In genomic region chr2:148020358-148021058, GRCh38 we compare ENCODE assay signal across 8 cellular contexts. TPM values are rescaled to one million over a fixed set of nuclear protein-coding genes. Genes with fewer than 3 reads are reported as not detected.
DNase-seq lines count a peak whose midpoint lies in the region; ATAC-seq and TF ChIP-seq lines count a peak whose summit lies in the region.

TSS of gene ORC4 (minus strand) at chr2:148020737. CDS start at chr2:147975958, 44,779 bp downstream.

- peak within 1 kb of the TSS; percentile 100 for H3K4me3 Mint-ChIP-seq in activated naive CD8-positive, alpha-beta T cell
- H3K4me3 Mint-ChIP-seq in glutamatergic neuron (ENCODE audit: unreplicated experiment), result peak within 1 kb of the TSS; percentile 100

- peak; percentile 99 for DNase-seq in GM12865 (ENCODE audit: low read depth)
- DNase-seq in NCI-H1105 (lab: John Stamatoyannopoulos, UW), result peak; percentile 99
- DNase-seq in SKM-1 treated with dmso at 0.1 percent for 144 hours (lab: John Stamatoyannopoulos, UW; ENCODE audit: unreplicated experiment), result peak; percentile 100
- DNase-seq in glutamatergic neuron, result peak; percentile 95
- peak; percentile 91 for DNase-seq in osteoblast (ENCODE audit: insufficient read length, low spot score, missing footprints)
- peak; percentile 99 for DNase-seq in thoracic aorta (ENCODE audit: low spot score)

- H3K4me1 Mint-ChIP-seq in activated naive CD8-positive, alpha-beta T cell (ENCODE audit: low read depth), result peaks cover 61% of the 10 kb centered on the region
- H3K4me1 Mint-ChIP-seq in glutamatergic neuron (ENCODE audit: low read depth, unreplicated experiment), result peaks cover 21% of the 10 kb centered on the region

- H3K79me2 ChIP-seq in osteoblast (ENCODE audit: insufficient read depth, low read length), result peaks cover 92% of the 10 kb centered on the region

- TF ChIP-seq CTCF in GM12865 (IDR thresholded peaks at IDR 0.05; ENCODE audit: insufficient read depth, low read depth, low read length, missing control alignments), result peak; percentile 21
- TF ChIP-seq CTCF in glutamatergic neuron (IDR thresholded peaks at IDR 0.05; ENCODE audit: partially characterized antibody, unreplicated experiment), result no peak
- TF ChIP-seq CTCF in osteoblast (IDR thresholded peaks at IDR 0.05; ENCODE audit: extremely low read depth, low read depth, low read length), result peak; percentile 42
- peak; percentile 19 for TF ChIP-seq CTCF in thoracic aorta (IDR thresholded peaks at IDR 0.05)

- H3K27ac ChIP-seq in osteoblast (ENCODE audit: low read depth, low read length), result peak within 1 kb of the TSS; percentile 87
- H3K27ac ChIP-seq in thoracic aorta, result peak within 1 kb of the TSS; percentile 92 to 95

- H2AFZ ChIP-seq in osteoblast (ENCODE audit: low read length), result peak within 1 kb of the TSS; percentile 99

- no peaks in the 10 kb centered on the region for H3K9me3 Mint-ChIP-seq in activated naive CD8-positive, alpha-beta T cell (ENCODE audit: low read depth)
- H3K9me3 Mint-ChIP-seq in glutamatergic neuron (ENCODE audit: unreplicated experiment), result peaks cover 10% of the 10 kb centered on the region

- H4K20me1 ChIP-seq in osteoblast (ENCODE audit: insufficient read depth, low read length), result peaks cover 17% of the 10 kb centered on the region

- peak within 1 kb of the TSS; percentile 93 for H3K4me3 ChIP-seq in GM12865 (ENCODE audit: low read depth, low read length)
- H3K4me3 ChIP-seq in osteoblast (ENCODE audit: insufficient read depth, low read length), result peak within 1 kb of the TSS; percentile 94
- H3K4me3 ChIP-seq in thoracic aorta, result peak within 1 kb of the TSS; percentile 100

- ATAC-seq in HG02642 (IDR thresholded peaks at IDR 0.05; ENCODE audit: poor library complexity, unreplicated experiment) (peak; percentile 85), thoracic aorta (ENCODE audit: insufficient number of reproducible peaks, low FRiP score, low read depth) (peak; percentile 99)

- peaks cover 20% of the 10 kb centered on the region for H3K4me1 ChIP-seq in osteoblast (ENCODE audit: insufficient read depth, low read length)
- H3K4me1 ChIP-seq in thoracic aorta (ENCODE audit: control insufficient read depth in 1 of 2, low read depth in 2 of 2), result peaks cover 29 to 32% of the 10 kb centered on the region in 2 donors

- no peaks in the 10 kb centered on the region for H3K9me3 ChIP-seq in osteoblast (ENCODE audit: low read depth, low read length)
- H3K9me3 ChIP-seq in thoracic aorta, result no peaks in the 10 kb centered on the region

- no peaks in the 10 kb centered on the region for H3K36me3 ChIP-seq in osteoblast (ENCODE audit: insufficient read depth, low read length)
- no peaks in the 10 kb centered on the region for H3K36me3 ChIP-seq in thoracic aorta

- H3K36me3 Mint-ChIP-seq in activated naive CD8-positive, alpha-beta T cell, result peaks cover 2% of the 10 kb centered on the region
- no peaks in the 10 kb centered on the region for H3K36me3 Mint-ChIP-seq in glutamatergic neuron (ENCODE audit: unreplicated experiment)

- H3K27ac Mint-ChIP-seq in activated naive CD8-positive, alpha-beta T cell, result peak within 1 kb of the TSS; percentile 95
- H3K27ac Mint-ChIP-seq in glutamatergic neuron (ENCODE audit: unreplicated experiment), result peak within 1 kb of the TSS; percentile 99

- no peaks in the 10 kb centered on the region for H3K27me3 ChIP-seq in osteoblast (ENCODE audit: insufficient read depth, low read length)
- H3K27me3 ChIP-seq in thoracic aorta (replicated peaks; ENCODE audit: insufficient read depth), result no peaks in the 10 kb centered on the region

- H3K27me3 Mint-ChIP-seq in activated naive CD8-positive, alpha-beta T cell, result no peaks in the 10 kb centered on the region
- H3K27me3 Mint-ChIP-seq in glutamatergic neuron (ENCODE audit: unreplicated experiment), result peaks cover 11% of the 10 kb centered on the region

- peak within 1 kb of the TSS; percentile 99 for H3K4me2 ChIP-seq in osteoblast (ENCODE audit: insufficient read depth, low read length)

RNA-seq across cellular contexts. Expression of gene ORC4, which starts in this region (rescaled TPM):
- total RNA-seq in glutamatergic neuron (ENCODE audit: unreplicated experiment) (72.9 TPM), osteoblast (22.4 and 24.8 TPM in 2 replicates), thoracic aorta (10 to 100 TPM; 12.2 to 57.9 TPM)

Comparison
In these comparisons a context has a peak if more than half of its experiments do, and no peak if none do; other contexts are left out.
1. Peak in every context shown above with its lines: DNase-seq, ATAC-seq, H3K4me3 ChIP-seq and H3K27ac ChIP-seq.